32 cellular contexts compared by ENCODE assay signal in genomic region chr3:196251918-196252317, GRCh38. TPM values are rescaled to one million over a fixed set of nuclear protein-coding genes. Genes with fewer than 3 reads are reported as not detected.
"Had no signal": no experiment of that assay in that cellular context is flagged by ENCODE, and none has a peak within 500 bp of the region (broad histone marks: within the 10 kb centered on the region; RNA-seq: fewer than 3 reads in every experiment).

No MANE protein-coding gene starts in this region.

- H3K4me1 Mint-ChIP-seq: neural progenitor cell had no signal

- H3K4me3 ChIP-seq: gastrocnemius medialis, hepatocyte, neural progenitor cell, psoas muscle, sigmoid colon, tibial nerve had no signal

- H3K9me3 ChIP-seq: gastrocnemius medialis, psoas muscle, sigmoid colon, tibial nerve had no signal

- H3K4me1 ChIP-seq: neural progenitor cell, parathyroid adenoma, sigmoid colon, tibial nerve had no signal

- H3K36me3 Mint-ChIP-seq: natural killer cell had no signal

- ATAC-seq: activated CD8-positive, alpha-beta T cell treated with anti-CD3 and anti-CD28 coated beads for 36 hours; activated T-cell treated with anti-CD3 and anti-CD28 coated beads, Interleukin-2, amount 50 U/mL, for 4 hours; gastrocnemius medialis; natural killer cell; psoas muscle had no signal

- H3K27ac Mint-ChIP-seq: activated CD8-positive, alpha-beta T cell treated with anti-CD3 and anti-CD28 coated beads for 36 hours; activated naive CD8-positive, alpha-beta T cell; activated T-helper 2 cell treated with anti-CD3 and anti-CD28 coated beads, Interferon-gamma antibody, Interleukin-2, Interleukin-4, amounts not matched to agents 10 μg/mL and 5 μg/mL and 100 μg/mL, durations not matched to agents 14 hours and 24 hours and 36 hours; natural killer cell; neural progenitor cell; T-helper 1 cell treated with Interleukin-12 subunit alpha and Interleukin-12 subunit beta and Interleukin-4 antibody, amounts not matched to agents 30 μg/mL and 1 μg/mL, for 36 hours had no signal

- H3K27me3 ChIP-seq: gastrocnemius medialis, hepatocyte, neural progenitor cell, sigmoid colon, tibial nerve had no signal

- H3K9me3 Mint-ChIP-seq: activated CD8-positive, alpha-beta T cell treated with anti-CD3 and anti-CD28 coated beads for 36 hours; activated T-cell treated with anti-CD3 and anti-CD28 coated beads, Interleukin-2, amount 50 U/mL, for 4 hours; activated T-helper 2 cell treated with anti-CD3 and anti-CD28 coated beads, Interferon-gamma antibody, Interleukin-2, Interleukin-4, amounts not matched to agents 10 μg/mL and 5 μg/mL and 100 μg/mL, durations not matched to agents 14 hours and 24 hours and 36 hours; natural killer cell; neural progenitor cell; T-helper 1 cell treated with Interleukin-12 subunit alpha and Interleukin-12 subunit beta and Interleukin-4 antibody, amounts not matched to agents 30 μg/mL and 1 μg/mL, for 36 hours had no signal

- H3K27me3 Mint-ChIP-seq: activated CD8-positive, alpha-beta T cell treated with anti-CD3 and anti-CD28 coated beads for 36 hours; activated naive CD8-positive, alpha-beta T cell had no signal

- H3K36me3 ChIP-seq: neural progenitor cell, WERI-Rb-1 had no signal

- H3K27ac ChIP-seq: gastrocnemius medialis, hepatocyte, neural progenitor cell, parathyroid adenoma, psoas muscle, sigmoid colon, tibial nerve, WERI-Rb-1 had no signal

- H3K4me3 Mint-ChIP-seq: activated CD8-positive, alpha-beta T cell treated with anti-CD3 and anti-CD28 coated beads for 36 hours; activated naive CD8-positive, alpha-beta T cell; activated T-cell treated with anti-CD3 and anti-CD28 coated beads, Interleukin-2, amount 50 U/mL, for 4 hours; natural killer cell; neural progenitor cell; T-helper 1 cell treated with Interleukin-12 subunit alpha and Interleukin-12 subunit beta and Interleukin-4 antibody, amounts not matched to agents 30 μg/mL and 1 μg/mL, for 36 hours had no signal

- DNase-seq: activated CD4-positive, alpha-beta T cell treated with anti-CD3 and anti-CD28 coated beads, Interleukin-2, amount 50 U/mL, for 1 hour; activated CD4-positive, CD25-positive, alpha-beta regulatory T cell treated with anti-CD3 and anti-CD28 coated beads, Interleukin-2, amount 50 U/mL, for 72 hours; activated CD8-positive, alpha-beta T cell treated with anti-CD3 and anti-CD28 coated beads for 36 hours; activated T-cell treated with anti-CD3 and anti-CD28 coated beads, Interleukin-2, amount 50 U/mL, for 4 hours; anterior cingulate cortex; dermis blood vessel endothelial cell; effector CD8-positive, alpha-beta T cell; gastrocnemius medialis; islet precursor cell; mammary epithelial cell; midbrain; natural killer cell; occipital lobe; psoas muscle; sigmoid colon; small intestine; stimulated activated CD4-positive, alpha-beta T cell treated with anti-CD3 and anti-CD28 coated beads, Interleukin-1b, Interleukin-23, amount 100 ng/mL, for 48 hours; stimulated activated CD4-positive, alpha-beta T cell treated with anti-CD3 and anti-CD28 coated beads, Interleukin-4, amount 100 ng/mL, for 4 hours; stimulated activated CD8-positive, alpha-beta memory T cell treated with anti-CD3 and anti-CD28 coated beads, Interleukin-4, amount 100 ng/mL, for 48 hours; stimulated activated naive CD4-positive, alpha-beta T cell; T1000; WERI-Rb-1 had no signal

RNA-seq across cellular contexts. Expression of gene SLC51A, which starts 35.6 kb away (rescaled TPM):
- total RNA-seq: activated CD8-positive, alpha-beta T cell treated with anti-CD3 and anti-CD28 coated beads for 36 hours; activated T-cell treated with anti-CD3 and anti-CD28 coated beads, Interleukin-2, amount 50 U/mL, for 4 hours; activated T-helper 2 cell treated with anti-CD3 and anti-CD28 coated beads, Interferon-gamma antibody, Interleukin-2, Interleukin-4, amounts not matched to agents 10 μg/mL and 5 μg/mL and 100 μg/mL, durations not matched to agents 14 hours and 24 hours and 36 hours; dermis blood vessel endothelial cell; mammary epithelial cell; natural killer cell; occipital lobe; sigmoid colon; urinary bladder had no signal

RNA-seq across cellular contexts. Expression of gene ZDHHC19, which starts 40.7 kb away (rescaled TPM):
- total RNA-seq: activated CD8-positive, alpha-beta T cell treated with anti-CD3 and anti-CD28 coated beads for 36 hours; activated T-cell treated with anti-CD3 and anti-CD28 coated beads, Interleukin-2, amount 50 U/mL, for 4 hours; activated T-helper 2 cell treated with anti-CD3 and anti-CD28 coated beads, Interferon-gamma antibody, Interleukin-2, Interleukin-4, amounts not matched to agents 10 μg/mL and 5 μg/mL and 100 μg/mL, durations not matched to agents 14 hours and 24 hours and 36 hours; dermis blood vessel endothelial cell; epithelial cell of proximal tubule; gastrocnemius medialis; hepatocyte; mammary epithelial cell; natural killer cell; occipital lobe; temporal lobe; tibial nerve; urinary bladder had no signal
